In the genomic region with DNA sequence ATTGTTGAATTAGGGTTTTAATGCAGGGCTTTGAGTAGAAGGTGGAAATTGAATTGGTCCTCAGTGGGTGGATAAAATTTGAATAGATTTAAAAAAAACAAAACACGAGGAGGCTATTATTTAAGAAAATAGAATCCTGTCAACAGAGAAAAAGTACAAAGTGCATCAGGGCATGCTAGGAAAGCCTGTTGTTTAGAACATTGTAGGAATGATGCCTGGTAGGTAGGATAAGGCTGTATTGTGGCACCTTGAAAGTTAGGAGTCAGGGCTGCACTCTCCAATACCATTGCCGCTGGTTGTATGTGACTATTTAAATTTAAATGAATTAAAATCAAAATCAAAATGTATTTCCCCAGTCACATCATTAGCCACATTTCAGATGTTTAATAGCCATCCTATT, we compare ENCODE assay signal across 19 cellular contexts.
A peak's percentile ranks its signal among the peaks of the same experiment; 100 is the strongest.
DNase-seq lines count a peak whose midpoint lies in the region; ATAC-seq and TF ChIP-seq lines count a peak whose summit lies in the region.
"Had no signal": no experiment of that assay in that cellular context is flagged by ENCODE, and none has a peak within 500 bp of the region (broad histone marks: within the 10 kb centered on the region; RNA-seq: fewer than 3 reads in every experiment).

No MANE protein-coding gene starts in this region.

- H2AFZ ChIP-seq in neuronal stem cell (ENCODE audit: low read length): no peak overlapping the region
- H2AFZ ChIP-seq: GM23248 had no signal

- H3K9me3 Mint-ChIP-seq in natural killer cell: no peaks in the 10 kb centered on the region
- H3K9me3 Mint-ChIP-seq in natural killer cell treated with Interleukin-12 subunit alpha and Interleukin-12 subunit beta and Interleukin-15 and Interleukin-18, amount 100 ng/mL, for 72 hours: no peaks in the 10 kb centered on the region
- H3K9me3 Mint-ChIP-seq in IgD-negative memory B cell: peaks cover 0 to 3% (median 0%) of the 10 kb centered on the region in 3 donors
- peaks cover 6% of the 10 kb centered on the region for H3K9me3 Mint-ChIP-seq in endodermal cell

- ATAC-seq in natural killer cell: no peak
- no peak for ATAC-seq in natural killer cell treated with Interleukin-12 subunit alpha and Interleukin-12 subunit beta and Interleukin-15 and Interleukin-18, amount 100 ng/mL, for 72 hours
- ATAC-seq in right lobe of liver: peak; percentile 51 to 77 (median 64)
- no peak for ATAC-seq in HG03378 (IDR thresholded peaks at IDR 0.05; ENCODE audit: unreplicated experiment)
- ATAC-seq: GM12878 had no signal

- WGBS in endodermal cell (ENCODE audit: insufficient coverage in 1 of 2, insufficient read length in 1 of 2), 2 experiments: 75 to 89% methylated on average over 1 of the region's 2 CpGs
- 54% methylated on average over 2 of the region's 2 CpGs for WGBS in right lobe of liver (ENCODE audit: insufficient coverage, low coverage, low lambda C conversion rate, missing lambda C conversion rate)
- WGBS in stomach, 5 donors: 80 to 89% (median 85%) methylated on average over 2 of the region's 2 CpGs
- no CpG with 5 or more reads among the region's 2 CpGs for WGBS in neuronal stem cell (ENCODE audit: extremely low coverage in 2 of 2, insufficient read length in 2 of 2, insufficient replicate concordance in 1 of 2), 2 donors

- H3K79me1 ChIP-seq in neuronal stem cell (ENCODE audit: low read depth, low read length): no peaks in the 10 kb centered on the region

- H3K4me1 Mint-ChIP-seq in natural killer cell (peaks cover 50 to 72% of the 10 kb centered on the region in 2 donors), IgD-negative memory B cell (peaks cover 15 to 44% (median 30%) of the 10 kb centered on the region in 3 donors), endodermal cell (peaks cover 61% of the 10 kb centered on the region)
- H3K4me1 Mint-ChIP-seq in natural killer cell treated with Interleukin-12 subunit alpha and Interleukin-12 subunit beta and Interleukin-15 and Interleukin-18, amount 100 ng/mL, for 72 hours (ENCODE audit: low read depth in 2 of 2): peaks cover 50 to 54% of the 10 kb centered on the region in 2 donors

- H2BK5ac ChIP-seq in neuronal stem cell (ENCODE audit: low read length): no peak overlapping the region

- H3K27ac ChIP-seq in endodermal cell (ENCODE audit: low read depth, low read length): no peak overlapping the region
- H3K27ac ChIP-seq in right lobe of liver: peak overlapping the region in 2 of 3 donors; percentile 69 to 83
- H3K27ac ChIP-seq in stomach: no peak overlapping the region
- no peak overlapping the region for H3K27ac ChIP-seq in neuronal stem cell (replicated peaks; ENCODE audit: low read length)
- H3K27ac ChIP-seq: 22Rv1; BLaER1 treated with 17β-estradiol and CSF1 and Interleukin-3, amounts not matched to agents 10 nM and 100 nM; GM23248 had no signal

- H3K14ac ChIP-seq in neuronal stem cell (ENCODE audit: low read length): no peak overlapping the region

- H3K4me3 ChIP-seq in endodermal cell (ENCODE audit: low read length) (no peak overlapping the region), right lobe of liver (no peak overlapping the region), stomach (no peak overlapping the region), neuronal stem cell (ENCODE audit: low read length in 2 of 2) (no peak overlapping the region)
- H3K4me3 ChIP-seq: BLaER1 treated with 17β-estradiol and CSF1 and Interleukin-3, amounts not matched to agents 10 nM and 100 nM; GM12878; GM23248 had no signal

- H3K4me1 ChIP-seq in endodermal cell (ENCODE audit: control insufficient read depth, insufficient read depth, low read length) (peaks cover 14% of the 10 kb centered on the region), right lobe of liver (peaks cover 0 to 20% (median 5%) of the 10 kb centered on the region in 4 donors), stomach (peaks cover 0 to 22% (median 9%) of the 10 kb centered on the region in 4 donors), neuronal stem cell (ENCODE audit: control insufficient read depth in 2 of 2, insufficient read depth in 1 of 2, low read depth in 1 of 2, low read length in 2 of 2) (peaks cover 5 to 9% of the 10 kb centered on the region in 2 donors)

- no peak for TF ChIP-seq EP300 in stomach (IDR thresholded peaks at IDR 0.05)

- no peak overlapping the region for H4K91ac ChIP-seq in neuronal stem cell (ENCODE audit: low read depth, low read length, poor library complexity)

- H2AK5ac ChIP-seq in neuronal stem cell (ENCODE audit: low read depth, low read length): no peak overlapping the region

- no peak overlapping the region for H4K8ac ChIP-seq in neuronal stem cell (ENCODE audit: low read depth, low read length)

- TF ChIP-seq POLR2A in right lobe of liver (IDR thresholded peaks at IDR 0.05) (no peak), stomach (IDR thresholded peaks at IDR 0.05) (no peak)

- no peaks in the 10 kb centered on the region for H3K36me3 ChIP-seq in endodermal cell (ENCODE audit: control insufficient read depth, insufficient read depth, low read length)
- H3K36me3 ChIP-seq in right lobe of liver: no peaks in the 10 kb centered on the region
- H3K36me3 ChIP-seq in stomach: no peaks in the 10 kb centered on the region
- H3K36me3 ChIP-seq in neuronal stem cell (replicated peaks in 1 of 2; ENCODE audit: control insufficient read depth in 2 of 2, insufficient read depth in 2 of 2, low read length in 2 of 2): no peaks in the 10 kb centered on the region

- peaks cover 8% of the 10 kb centered on the region for H3K9me3 ChIP-seq in endodermal cell (ENCODE audit: control insufficient read depth, low read length)
- no peaks in the 10 kb centered on the region for H3K9me3 ChIP-seq in right lobe of liver
- H3K9me3 ChIP-seq in stomach: no peaks in the 10 kb centered on the region
- no peaks in the 10 kb centered on the region for H3K9me3 ChIP-seq in neuronal stem cell (replicated peaks in 1 of 2; ENCODE audit: control insufficient read depth in 2 of 2, insufficient read depth in 1 of 2, low read depth in 1 of 2, low read length in 2 of 2)

- TF ChIP-seq CTCF in natural killer cell (IDR thresholded peaks at IDR 0.05) (no peak), endodermal cell (conservative IDR thresholded peaks at IDR 0.05) (no peak), right lobe of liver (IDR thresholded peaks at IDR 0.05) (no peak), stomach (IDR thresholded peaks at IDR 0.05) (no peak)

- no peak overlapping the region for H3K9ac ChIP-seq in endodermal cell (ENCODE audit: extremely low read depth, low read length, poor library complexity, severe bottlenecking)
- no peak overlapping the region for H3K9ac ChIP-seq in neuronal stem cell (ENCODE audit: low read depth, low read length, poor library complexity)
- H3K9ac ChIP-seq: BLaER1 treated with 17β-estradiol and CSF1 and Interleukin-3, amounts not matched to agents 10 nM and 100 nM; GM23248 had no signal

- DNase-seq in natural killer cell (no peak), endodermal cell (no peak), right lobe of liver (no peak), stomach (no peak), neuronal stem cell (ENCODE audit: low spot score) (no peak)
- DNase-seq in natural killer cell treated with Interleukin-12 subunit alpha and Interleukin-12 subunit beta and Interleukin-15 and Interleukin-18, amount 100 ng/mL, for 72 hours (ENCODE audit: low spot score): no peak
- DNase-seq: CD4-positive, CD25-positive, alpha-beta regulatory T cell; CD8-positive, alpha-beta memory T cell; COR-L47; DMS 273 treated with DMSO at 0.1 percent for 48 hours; DND-41; EL; GM23248; H7 had no signal

- H3K4me2 ChIP-seq in neuronal stem cell (ENCODE audit: insufficient read depth, low read length, poor library complexity, severe bottlenecking): no peak overlapping the region
- H3K4me2 ChIP-seq: BLaER1 treated with 17β-estradiol and CSF1 and Interleukin-3, amounts not matched to agents 10 nM and 100 nM had no signal

- intact Hi-C loops in natural killer cell (cut with micrococcal nuclease): no loop called here
- intact Hi-C loops in right lobe of liver (cut with DNase I): no loop called here
- intact Hi-C loops in stomach (cut with DNase I; ENCODE audit: low total_unique reads): no loop called here

- no peak overlapping the region for H2BK120ac ChIP-seq in neuronal stem cell (ENCODE audit: low read depth, low read length)

- H3K4me3 Mint-ChIP-seq in natural killer cell: no peak overlapping the region
- no peak overlapping the region for H3K4me3 Mint-ChIP-seq in natural killer cell treated with Interleukin-12 subunit alpha and Interleukin-12 subunit beta and Interleukin-15 and Interleukin-18, amount 100 ng/mL, for 72 hours
- H3K4me3 Mint-ChIP-seq in IgD-negative memory B cell: no peak overlapping the region
- no peak overlapping the region for H3K4me3 Mint-ChIP-seq in endodermal cell
- H3K4me3 Mint-ChIP-seq: CD4-positive, CD25-positive, alpha-beta regulatory T cell; CD8-positive, alpha-beta memory T cell had no signal

- H3K27me3 Mint-ChIP-seq in natural killer cell (ENCODE audit: low read depth in 2 of 2) (no peaks in the 10 kb centered on the region), IgD-negative memory B cell (no peaks in the 10 kb centered on the region), endodermal cell (ENCODE audit: insufficient read depth) (no peaks in the 10 kb centered on the region)
- no peaks in the 10 kb centered on the region for H3K27me3 Mint-ChIP-seq in natural killer cell treated with Interleukin-12 subunit alpha and Interleukin-12 subunit beta and Interleukin-15 and Interleukin-18, amount 100 ng/mL, for 72 hours
- H3K27me3 Mint-ChIP-seq: CD4-positive, CD25-positive, alpha-beta regulatory T cell; CD8-positive, alpha-beta memory T cell had no signal

- no peak overlapping the region for H2BK12ac ChIP-seq in neuronal stem cell (ENCODE audit: low read length)

- H3K27ac Mint-ChIP-seq in natural killer cell (peak overlapping the region; percentile 18 to 76), IgD-negative memory B cell (peak overlapping the region in 2 of 3 donors; percentile 39 to 69), endodermal cell (peak overlapping the region; percentile 49)
- H3K27ac Mint-ChIP-seq in natural killer cell treated with Interleukin-12 subunit alpha and Interleukin-12 subunit beta and Interleukin-15 and Interleukin-18, amount 100 ng/mL, for 72 hours: peak overlapping the region in 1 of 2 donors; percentile 81
- H3K27ac Mint-ChIP-seq: CD4-positive, CD25-positive, alpha-beta regulatory T cell had no signal

- H3K27me3 ChIP-seq in endodermal cell (ENCODE audit: control insufficient read depth, insufficient read depth, low read length, poor library complexity, severe bottlenecking) (no peaks in the 10 kb centered on the region), right lobe of liver (no peaks in the 10 kb centered on the region), stomach (no peaks in the 10 kb centered on the region), neuronal stem cell (ENCODE audit: control insufficient read depth in 3 of 3, insufficient read depth in 3 of 3, low read depth in 1 of 3, low read length in 3 of 3) (no peaks in the 10 kb centered on the region)
- H3K27me3 ChIP-seq: BLaER1 treated with 17β-estradiol and CSF1 and Interleukin-3, amounts not matched to agents 10 nM and 100 nM had no signal

- H2BK15ac ChIP-seq in neuronal stem cell (ENCODE audit: low read length): no peak overlapping the region

- H3K36me3 Mint-ChIP-seq in natural killer cell (no peaks in the 10 kb centered on the region), IgD-negative memory B cell (peaks cover 7% of the 10 kb centered on the region), endodermal cell (ENCODE audit: low read depth) (peaks cover 3% of the 10 kb centered on the region)
- H3K36me3 Mint-ChIP-seq in natural killer cell treated with Interleukin-12 subunit alpha and Interleukin-12 subunit beta and Interleukin-15 and Interleukin-18, amount 100 ng/mL, for 72 hours: peaks cover 11% of the 10 kb centered on the region

- H3K18ac ChIP-seq in neuronal stem cell (ENCODE audit: low read length): no peak overlapping the region

- H3K4ac ChIP-seq in neuronal stem cell (ENCODE audit: low read length): no peak overlapping the region

- no peak overlapping the region for H3K23ac ChIP-seq in neuronal stem cell (ENCODE audit: low read depth, low read length, poor library complexity)

Comparison
In these comparisons a context has a peak if more than half of its experiments do, and no peak if none do; other contexts are left out.
1. ATAC-seq: peak in right lobe of liver (4 of 4); none in natural killer cell (0 of 3), natural killer cell treated with Interleukin-12 subunit alpha and Interleukin-12 subunit beta and Interleukin-15 and Interleukin-18, amount 100 ng/mL, for 72 hours (0 of 2) and HG03378 (single experiment).
2. H3K27ac ChIP-seq: peak in right lobe of liver (2 of 3); none in endodermal cell (single experiment), stomach (0 of 5) and neuronal stem cell (single experiment).